In genomic region chr17:38824899-38825761, GRCh38 we compare ENCODE assay signal across 8 cellular contexts. TPM values are rescaled to one million over a fixed set of nuclear protein-coding genes. Genes with fewer than 3 reads are reported as not detected.
DNase-seq lines count a peak whose midpoint lies in the region; ATAC-seq and TF ChIP-seq lines count a peak whose summit lies in the region.

CWC25 (minus strand) TSS chr17:38825321; CDS start chr17:38825183, 138 bp downstream.

- no peaks in the 10 kb centered on the region for H3K27me3 ChIP-seq in osteoblast (ENCODE audit: insufficient read depth, low read length)
- H3K27me3 ChIP-seq in testis: no peaks in the 10 kb centered on the region

- peak within 1 kb of the TSS; percentile 95 for H2AFZ ChIP-seq in osteoblast (ENCODE audit: low read length)

- no peaks in the 10 kb centered on the region for H4K20me1 ChIP-seq in osteoblast (ENCODE audit: insufficient read depth, low read length)

- ATAC-seq in HG02588 (IDR thresholded peaks at IDR 0.05; ENCODE audit: unreplicated experiment): peak; percentile 76

- peaks cover 4% of the 10 kb centered on the region for H3K36me3 Mint-ChIP-seq in activated naive CD8-positive, alpha-beta T cell
- peaks cover 5% of the 10 kb centered on the region for H3K36me3 Mint-ChIP-seq in glutamatergic neuron (ENCODE audit: unreplicated experiment)

- H3K4me1 Mint-ChIP-seq in activated naive CD8-positive, alpha-beta T cell (ENCODE audit: low read depth): peaks cover 33% of the 10 kb centered on the region
- H3K4me1 Mint-ChIP-seq in glutamatergic neuron (ENCODE audit: low read depth, unreplicated experiment): peaks cover 8% of the 10 kb centered on the region

- H3K27ac ChIP-seq in osteoblast (ENCODE audit: low read depth, low read length) (peak within 1 kb of the TSS; percentile 100), testis (peak within 1 kb of the TSS; percentile 98)

- H3K9me3 ChIP-seq in osteoblast (ENCODE audit: low read depth, low read length) (no peaks in the 10 kb centered on the region), testis (no peaks in the 10 kb centered on the region)

- DNase-seq in GM04503 (ENCODE audit: low read depth): peak; percentile 79
- DNase-seq in NCI-H1105 treated with DMSO at 0.1 percent for 48 hours (lab: John Stamatoyannopoulos, UW): peak; percentile 85
- peak; percentile 83 for DNase-seq in SKM-1 treated with dmso at 0.1 percent for 144 hours (lab: John Stamatoyannopoulos, UW; ENCODE audit: unreplicated experiment)
- peak; percentile 96 for DNase-seq in glutamatergic neuron
- DNase-seq in osteoblast (ENCODE audit: insufficient read length, low spot score, missing footprints): peak; percentile 98
- DNase-seq in testis: peak; percentile 95

- peak within 1 kb of the TSS; percentile 99 for H3K4me3 Mint-ChIP-seq in activated naive CD8-positive, alpha-beta T cell
- peak within 1 kb of the TSS; percentile 99 for H3K4me3 Mint-ChIP-seq in glutamatergic neuron (ENCODE audit: unreplicated experiment)

- peak within 1 kb of the TSS; percentile 98 for H3K4me2 ChIP-seq in osteoblast (ENCODE audit: insufficient read depth, low read length)

- peak within 1 kb of the TSS; percentile 100 for H3K4me3 ChIP-seq in osteoblast (ENCODE audit: insufficient read depth, low read length)
- peak within 1 kb of the TSS; percentile 72 to 92 for H3K4me3 ChIP-seq in testis

- peaks cover 9% of the 10 kb centered on the region for H3K36me3 ChIP-seq in osteoblast (ENCODE audit: insufficient read depth, low read length)
- H3K36me3 ChIP-seq in testis (ENCODE audit: low read depth, missing control alignments): no peaks in the 10 kb centered on the region

- 0 to 1% methylated on average over 36 to 55 of the region's 55 CpGs for WGBS in testis, 2 donors

- TF ChIP-seq POLR2A in testis (IDR thresholded peaks at IDR 0.05): peak; percentile 64

- peak within 1 kb of the TSS; percentile 100 for H3K27ac Mint-ChIP-seq in activated naive CD8-positive, alpha-beta T cell
- H3K27ac Mint-ChIP-seq in glutamatergic neuron (ENCODE audit: unreplicated experiment): peak within 1 kb of the TSS; percentile 98

- intact Hi-C loops in testis (cut with DNase I; ENCODE audit: low total_unique reads): no loop called here

- TF ChIP-seq CTCF in glutamatergic neuron (IDR thresholded peaks at IDR 0.05; ENCODE audit: partially characterized antibody, unreplicated experiment): no peak
- no peak for TF ChIP-seq CTCF in osteoblast (IDR thresholded peaks at IDR 0.05; ENCODE audit: extremely low read depth, low read depth, low read length)
- TF ChIP-seq CTCF in testis (IDR thresholded peaks at IDR 0.05): peak in 1 of 3 experiments; percentile 34

- H3K27me3 Mint-ChIP-seq in activated naive CD8-positive, alpha-beta T cell: no peaks in the 10 kb centered on the region
- peaks cover 19% of the 10 kb centered on the region for H3K27me3 Mint-ChIP-seq in glutamatergic neuron (ENCODE audit: unreplicated experiment)

- peaks cover 15% of the 10 kb centered on the region for H3K4me1 ChIP-seq in osteoblast (ENCODE audit: insufficient read depth, low read length)
- peaks cover 11% of the 10 kb centered on the region for H3K4me1 ChIP-seq in testis

- H3K9me3 Mint-ChIP-seq in activated naive CD8-positive, alpha-beta T cell (ENCODE audit: low read depth): no peaks in the 10 kb centered on the region
- H3K9me3 Mint-ChIP-seq in glutamatergic neuron (ENCODE audit: unreplicated experiment): peaks cover 14% of the 10 kb centered on the region

- H3K79me2 ChIP-seq in osteoblast (ENCODE audit: insufficient read depth, low read length): peaks cover 47% of the 10 kb centered on the region

RNA-seq across cellular contexts. Expression of gene CWC25, which starts in this region (rescaled TPM):
- 13.0 TPM for total RNA-seq in glutamatergic neuron (ENCODE audit: unreplicated experiment)
- total RNA-seq in osteoblast: 10.3 and 10.9 TPM in 2 replicates
- total RNA-seq in testis: 10 to 100 TPM; 23.9 to 67.1 TPM
- polyA plus RNA-seq in testis (ENCODE audit: insufficient read depth, low read depth, low replicate concordance): 41.9 TPM

Comparison
In these comparisons a context has a peak if more than half of its experiments do, and no peak if none do; other contexts are left out.
1. Peak in every context shown above with its lines: DNase-seq, ATAC-seq, H3K4me3 ChIP-seq and H3K27ac ChIP-seq.